In genomic region chr16:80006175-80006895, GRCh38 we compare ENCODE assay signal across 16 cellular contexts.
DNase-seq lines count a peak whose midpoint lies in the region; ATAC-seq, FAIRE-seq and TF ChIP-seq lines count a peak whose summit lies in the region.
"Had no signal": no experiment of that assay in that cellular context is flagged by ENCODE, and none has a peak within 500 bp of the region (broad histone marks: within the 10 kb centered on the region; RNA-seq: fewer than 3 reads in every experiment).

No MANE protein-coding gene starts in this region.

- H4K20me1 ChIP-seq in hepatocyte (ENCODE audit: insufficient read depth, poor library complexity, severe bottlenecking) = no peaks in the 10 kb centered on the region

- H3K4me3 ChIP-seq in ACC112 (ENCODE audit: low read depth, low read length) (peak overlapping the region; percentile 5; the same call in 1 of the 2 replicates), bronchial epithelial cell (ENCODE audit: low read depth, low read length) (no peak overlapping the region), hepatocyte (no peak overlapping the region)
- H3K4me3 ChIP-seq: GM12878 had no signal

- no peak for FAIRE-seq in bronchial epithelial cell (lab: Jason Lieb, UNC)
- FAIRE-seq: GM12878 had no signal

- WGBS in hepatocyte (ENCODE audit: low lambda C conversion rate, missing lambda C conversion rate) = 34% methylated on average over 17 of the region's 17 CpGs

- no peaks in the 10 kb centered on the region for H3K9me2 ChIP-seq in hepatocyte (replicated peaks; ENCODE audit: insufficient read depth)

- ATAC-seq in GM21723 (IDR thresholded peaks at IDR 0.05; ENCODE audit: unreplicated experiment) (no peak), GM19397 (IDR thresholded peaks at IDR 0.05; ENCODE audit: unreplicated experiment) (no peak)
- ATAC-seq: GM12878, T-cell had no signal

- H3K36me3 ChIP-seq in ACC112 (ENCODE audit: insufficient read depth, low read length) (no peaks in the 10 kb centered on the region), bronchial epithelial cell (ENCODE audit: control insufficient read depth, insufficient read depth, low read length) (no peaks in the 10 kb centered on the region), hepatocyte (replicated peaks; ENCODE audit: insufficient read depth, low read depth) (no peaks in the 10 kb centered on the region)

- DNase-seq in M059J (ENCODE audit: low read depth) = peak; percentile 76
- DNase-seq in bronchial epithelial cell (ENCODE audit: low read depth) = peak; percentile 95
- peak; percentile 82 for DNase-seq in hepatocyte (ENCODE audit: low spot score)
- no peak for DNase-seq in kidney glomerular epithelial cell (lab: John Stamatoyannopoulos, UW)
- no peak for DNase-seq in NCI-H1092 treated with DMSO at 0.1 percent for 48 hours (lab: John Stamatoyannopoulos, UW)
- DNase-seq: activated CD4-positive, alpha-beta T cell treated with anti-CD3 and anti-CD28 coated beads for 48 hours; activated T-cell treated with anti-CD3 and anti-CD28 coated beads, Interleukin-2, amount 50 U/mL, for 48 hours; anterior cingulate cortex; GOT3; NCI-H2171; stimulated activated CD4-positive, alpha-beta T cell treated with anti-CD3 and anti-CD28 coated beads, Interleukin-1b, Interleukin-23, amount 100 ng/mL, for 48 hours; T-cell had no signal

- no peaks in the 10 kb centered on the region for H3K79me2 ChIP-seq in ACC112 (ENCODE audit: control insufficient read depth, insufficient read depth, low read length, unreplicated experiment)
- H3K79me2 ChIP-seq in hepatocyte = no peaks in the 10 kb centered on the region

- H3K27me3 ChIP-seq in ACC112 (ENCODE audit: insufficient read depth, low read length) = 0 out of 2 replicates have a peak, but pooled peaks cover under 1% of the 10 kb centered on the region
- H3K27me3 ChIP-seq in bronchial epithelial cell (ENCODE audit: control insufficient read depth, insufficient read depth, low read length) = no peaks in the 10 kb centered on the region
- H3K27me3 ChIP-seq in hepatocyte = no peaks in the 10 kb centered on the region

- H3K27ac ChIP-seq in ACC112 (ENCODE audit: low read depth, low read length) (no peak overlapping the region), hepatocyte (peak overlapping the region; percentile 77)

- peak overlapping the region; percentile 42 for H2AFZ ChIP-seq in ACC112 (ENCODE audit: low read length, unreplicated experiment)
- H2AFZ ChIP-seq in hepatocyte = no peak overlapping the region

- TF ChIP-seq CTCF in bronchial epithelial cell (IDR thresholded peaks at IDR 0.05; ENCODE audit: insufficient read depth, low read length, severe bottlenecking) (no peak), hepatocyte (IDR thresholded peaks at IDR 0.05; ENCODE audit: poor library complexity) (no peak)

- H3K4me1 ChIP-seq in ACC112 (ENCODE audit: control insufficient read depth, insufficient read depth, low read length, unreplicated experiment) (peaks cover 10% of the 10 kb centered on the region), hepatocyte (ENCODE audit: insufficient read depth) (no peaks in the 10 kb centered on the region)

- no peaks in the 10 kb centered on the region for H3K9me3 ChIP-seq in hepatocyte (ENCODE audit: low read depth)

- peak overlapping the region; percentile 34 for H3K4me2 ChIP-seq in hepatocyte

Comparison
In these comparisons a context has a peak if more than half of its experiments do, and no peak if none do; other contexts are left out.
1. DNase-seq: peak in M059J (single experiment), bronchial epithelial cell (single experiment) and hepatocyte (single experiment); none in kidney glomerular epithelial cell (single experiment) and NCI-H1092 treated with DMSO at 0.1 percent for 48 hours (single experiment).